Comparison of ENCODE assay signal across 33 cellular contexts in the genomic region with DNA sequence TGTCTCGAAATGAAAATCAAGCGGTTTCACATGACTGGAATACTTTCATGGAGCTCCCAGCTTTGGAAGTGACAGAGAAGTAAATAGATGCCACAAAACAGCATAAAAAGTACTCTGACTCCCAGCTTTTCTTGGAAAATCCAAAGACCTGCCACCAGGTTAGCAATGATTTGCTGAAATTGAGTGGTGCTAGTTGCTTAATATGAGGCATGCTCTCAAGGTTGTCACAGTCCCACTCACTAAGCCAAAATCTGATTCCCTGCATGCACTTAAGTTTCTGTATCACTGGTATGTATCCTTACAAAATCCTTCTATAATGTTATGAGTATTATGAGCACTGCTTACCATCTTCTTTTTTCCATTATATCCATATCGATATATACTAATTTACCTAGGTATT. TPM values are rescaled to one million over a fixed set of nuclear protein-coding genes. Genes with fewer than 3 reads are reported as not detected.
"Had no signal": no experiment of that assay in that cellular context is flagged by ENCODE, and none has a peak within 500 bp of the region (broad histone marks: within the 10 kb centered on the region; RNA-seq: fewer than 3 reads in every experiment).

No MANE protein-coding gene starts in this region.

- H3K27me3 Mint-ChIP-seq: type B pancreatic cell had no signal

- DNase-seq: hypothalamus; immature natural killer cell; kidney; left colon; left lung; lower lobe of right lung; mammary epithelial cell; mesenchymal stem cell; naive thymus-derived CD8-positive, alpha-beta T cell; nucleus accumbens; psoas muscle; right lobe of liver; small intestine; spleen; stimulated activated CD4-positive, alpha-beta T cell treated with anti-CD3 and anti-CD28 coated beads, Interleukin-4, amount 100 ng/mL, for 24 hours; stimulated activated naive CD4-positive, alpha-beta T cell; substantia nigra; uterus had no signal

- H3K9ac ChIP-seq: parathyroid adenoma had no signal

- H3K36me3 ChIP-seq: left lung, lower lobe of right lung, right atrium auricular region, right lobe of liver, spleen, tibial nerve, uterus had no signal

- H3K4me3 Mint-ChIP-seq: immature natural killer cell; naive thymus-derived CD8-positive, alpha-beta T cell; nephron; neural crest cell; stimulated activated effector memory CD8-positive, alpha-beta T cell treated with anti-CD3 and anti-CD28 coated beads, Interleukin-12 subunit alpha, Interleukin-12 subunit beta, amount 100 ng/mL, for 72 hours; stimulated activated naive CD8-positive, alpha-beta T cell treated with anti-CD3 and anti-CD28 coated beads, Interleukin-15, Interleukin-2, amounts not matched to agents 100 ng/mL and 50 ng/mL, for 24 hours; type B pancreatic cell had no signal

- H3K4me1 ChIP-seq: left lung, lower lobe of right lung, parathyroid adenoma, psoas muscle, right lobe of liver, spleen, uterus had no signal

- H3K9me3 ChIP-seq: left lung, lower lobe of right lung, psoas muscle, right atrium auricular region, right lobe of liver, spleen, tibial nerve, uterus had no signal

- H3K27ac ChIP-seq: left lung, lower lobe of right lung, parathyroid adenoma, psoas muscle, right atrium auricular region, right lobe of liver, spleen, tibial nerve, uterus had no signal

- H3K79me2 ChIP-seq: parathyroid adenoma had no signal

- H3K27me3 ChIP-seq: left lung, right atrium auricular region, right lobe of liver, tibial nerve, uterus had no signal

- H2AFZ ChIP-seq: parathyroid adenoma had no signal

- H3K27ac Mint-ChIP-seq: immature natural killer cell; naive thymus-derived CD8-positive, alpha-beta T cell; nephron; stimulated activated effector memory CD8-positive, alpha-beta T cell treated with anti-CD3 and anti-CD28 coated beads, Interleukin-12 subunit alpha, Interleukin-12 subunit beta, amount 100 ng/mL, for 72 hours; stimulated activated naive CD8-positive, alpha-beta T cell treated with anti-CD3 and anti-CD28 coated beads, Interleukin-15, Interleukin-2, amounts not matched to agents 100 ng/mL and 50 ng/mL, for 24 hours; type B pancreatic cell had no signal

- H3K36me3 Mint-ChIP-seq: immature natural killer cell; naive thymus-derived CD8-positive, alpha-beta T cell; stimulated activated effector memory CD8-positive, alpha-beta T cell treated with anti-CD3 and anti-CD28 coated beads, Interleukin-12 subunit alpha, Interleukin-12 subunit beta, amount 100 ng/mL, for 72 hours; type B pancreatic cell had no signal

- H3K4me1 Mint-ChIP-seq: immature natural killer cell; nephron; stimulated activated effector memory CD8-positive, alpha-beta T cell treated with anti-CD3 and anti-CD28 coated beads, Interleukin-12 subunit alpha, Interleukin-12 subunit beta, amount 100 ng/mL, for 72 hours had no signal

- H3K9me3 Mint-ChIP-seq: immature natural killer cell; nephron; neural crest cell; stimulated activated effector memory CD8-positive, alpha-beta T cell treated with anti-CD3 and anti-CD28 coated beads, Interleukin-12 subunit alpha, Interleukin-12 subunit beta, amount 100 ng/mL, for 72 hours; stimulated activated naive CD8-positive, alpha-beta T cell treated with anti-CD3 and anti-CD28 coated beads, Interleukin-15, Interleukin-2, amounts not matched to agents 100 ng/mL and 50 ng/mL, for 24 hours; type B pancreatic cell had no signal

- H3K4me3 ChIP-seq: left lung, lower lobe of right lung, psoas muscle, right atrium auricular region, right lobe of liver, spleen, tibial nerve, uterus had no signal

- ATAC-seq: left colon; left lung; lower lobe of right lung; naive thymus-derived CD8-positive, alpha-beta T cell; psoas muscle; right lobe of liver; stimulated activated effector memory CD8-positive, alpha-beta T cell treated with anti-CD3 and anti-CD28 coated beads, Interleukin-12 subunit alpha, Interleukin-12 subunit beta, amount 100 ng/mL, for 72 hours had no signal

RNA-seq across cellular contexts. Expression of a gene that starts 13.0 kb away (rescaled TPM):
- total RNA-seq: naive thymus-derived CD8-positive, alpha-beta T cell had no signal
- polyA plus RNA-seq: immature natural killer cell; naive thymus-derived CD8-positive, alpha-beta T cell had no signal

RNA-seq across cellular contexts. Expression of a gene that starts 50.6 kb away (rescaled TPM):
- total RNA-seq: kidney; left colon; left lung; liver; lower lobe of right lung; mammary epithelial cell; mucosa of gallbladder; naive thymus-derived CD8-positive, alpha-beta T cell; neural crest cell; osteoblast; posterior vena cava; psoas muscle; renal cortical epithelial cell; right lobe of liver; spleen; temporal lobe; tibial nerve; ureter; uterus had no signal
- polyA plus RNA-seq: immature natural killer cell; liver; mammary epithelial cell; naive thymus-derived CD8-positive, alpha-beta T cell; psoas muscle; small intestine; spleen had no signal
